In genomic region chr14:103628684-103629502, GRCh38 we compare ENCODE assay signal across 8 cellular contexts. TPM values are rescaled to one million over a fixed set of nuclear protein-coding genes. Genes with fewer than 3 reads are reported as not detected.
DNase-seq lines count a peak whose midpoint lies in the region; ATAC-seq and TF ChIP-seq lines count a peak whose summit lies in the region.

Gene KLC1 (plus strand): TSS chr14:103629211. CDS start chr14:103654565, 25,354 bp downstream.

- peaks cover 48% of the 10 kb centered on the region for H3K79me2 ChIP-seq in Karpas-422 (ENCODE audit: low read length)

- H3K27me3 Mint-ChIP-seq in T-helper 17 cell = no peaks in the 10 kb centered on the region

- no peaks in the 10 kb centered on the region for H3K9me2 ChIP-seq in Karpas-422 (replicated peaks; ENCODE audit: insufficient read depth, low read length)

- peaks cover 22% of the 10 kb centered on the region for H4K20me1 ChIP-seq in Karpas-422 (ENCODE audit: insufficient read depth, low read depth, low read length)

- H3K4me1 ChIP-seq in Karpas-422 (ENCODE audit: low read length) = peaks cover 46% of the 10 kb centered on the region
- H3K4me1 ChIP-seq in right atrium auricular region = peaks cover 0 to 69% of the 10 kb centered on the region in 2 donors
- H3K4me1 ChIP-seq in urinary bladder (ENCODE audit: insufficient read depth) = no peaks in the 10 kb centered on the region

- H3K9ac ChIP-seq in Karpas-422 (ENCODE audit: low read length) = peak within 1 kb of the TSS; percentile 96

- H3K27me3 ChIP-seq in Karpas-422 (ENCODE audit: low read length) (no peaks in the 10 kb centered on the region), right atrium auricular region (no peaks in the 10 kb centered on the region)

- under 1% methylated on average over 97 of the region's 97 CpGs for WGBS in urinary bladder

- H3K4me2 ChIP-seq in Karpas-422 (ENCODE audit: low read depth, low read length, poor library complexity, severe bottlenecking) = peak within 1 kb of the TSS; percentile 97

- H3K4me3 Mint-ChIP-seq in T-helper 17 cell = peak within 1 kb of the TSS; percentile 91

- ATAC-seq in GM21619 (IDR thresholded peaks at IDR 0.05; ENCODE audit: unreplicated experiment) = peak; percentile 53
- peak; percentile 83 for ATAC-seq in T-helper 17 cell

- peak within 1 kb of the TSS; percentile 84 for H3K4me3 ChIP-seq in Karpas-422 (ENCODE audit: low read length)
- H3K4me3 ChIP-seq in right atrium auricular region = peak within 1 kb of the TSS; percentile 99
- H3K4me3 ChIP-seq in urinary bladder (ENCODE audit: low read depth, low read length) = peak within 1 kb of the TSS; percentile 95

- TF ChIP-seq CTCF in right atrium auricular region (IDR thresholded peaks at IDR 0.05) = no peak

- peak within 1 kb of the TSS; percentile 56 for H3K27ac ChIP-seq in Karpas-422 (ENCODE audit: low read length)
- peak within 1 kb of the TSS; percentile 99 to 100 for H3K27ac ChIP-seq in right atrium auricular region
- peak within 1 kb of the TSS; percentile 98 for H3K27ac ChIP-seq in urinary bladder (ENCODE audit: low read depth)

- H3K27ac Mint-ChIP-seq in T-helper 17 cell = peak within 1 kb of the TSS; percentile 85

- H3K9me3 ChIP-seq in Karpas-422 (ENCODE audit: low read length) = no peaks in the 10 kb centered on the region
- H3K9me3 ChIP-seq in T-helper 17 cell (ENCODE audit: control insufficient read depth, low read length, poor library complexity, severe bottlenecking) = no peaks in the 10 kb centered on the region
- H3K9me3 ChIP-seq in right atrium auricular region = no peaks in the 10 kb centered on the region

- peak within 1 kb of the TSS; percentile 95 for H2AFZ ChIP-seq in Karpas-422 (ENCODE audit: low read length)

- DNase-seq in EH (ENCODE audit: low read depth) (peak; percentile 72), Karpas-422 (peak; percentile 96), T-helper 17 cell (peak; percentile 72 to 79 (median 79)), amygdala (lab: John Stamatoyannopoulos, UW) (peak in 52 of 56 donors; percentile 32 to 90 (median 75)), right atrium auricular region (ENCODE audit: low spot score) (peak; percentile 80), pulmonary artery endothelial cell (ENCODE audit: low read depth, low spot score) (no peak)

- H3K4me1 Mint-ChIP-seq in T-helper 17 cell = peaks cover 20% of the 10 kb centered on the region

- peaks cover 4% of the 10 kb centered on the region; the same call in 1 of the 2 replicates for H3K36me3 ChIP-seq in Karpas-422 (ENCODE audit: insufficient read depth, low read length)
- no peaks in the 10 kb centered on the region for H3K36me3 ChIP-seq in right atrium auricular region
- no peaks in the 10 kb centered on the region for H3K36me3 ChIP-seq in urinary bladder (ENCODE audit: insufficient read depth)

- H3K36me3 Mint-ChIP-seq in T-helper 17 cell (ENCODE audit: low read depth) = no peaks in the 10 kb centered on the region

RNA-seq across cellular contexts. Expression of gene KLC1, which starts in this region (rescaled TPM):
- 144 and 266 TPM in 2 replicates for total RNA-seq in Karpas-422 (2014; rRNA removed; shearing (Covaris generic); ENCODE audit: low replicate concordance)
- 100 to 1,000 TPM; 162 to 198 TPM for total RNA-seq in T-helper 17 cell
- total RNA-seq in right atrium auricular region = 100 to 1,000 TPM; 185 to 201 TPM
- total RNA-seq in pulmonary artery endothelial cell = 170 and 258 TPM in 2 replicates
- 162 TPM for total RNA-seq in urinary bladder
- polyA plus RNA-seq in urinary bladder = 188 TPM
